11 cellular contexts compared by ENCODE assay signal in genomic region chr1:198959032-198959431, GRCh38.
"Had no signal": no experiment of that assay in that cellular context is flagged by ENCODE, and none has a peak within 500 bp of the region (broad histone marks: within the 10 kb centered on the region; RNA-seq: fewer than 3 reads in every experiment).

No MANE protein-coding gene starts in this region.

- H3K4me3 ChIP-seq: colonic mucosa, neural progenitor cell had no signal

- ATAC-seq: esophagus mucosa; stimulated activated naive CD8-positive, alpha-beta T cell treated with anti-CD3 and anti-CD28 coated beads, Interleukin-15, amount 100 ng/mL, for 72 hours had no signal

- H3K36me3 Mint-ChIP-seq: neural progenitor cell, type B pancreatic cell had no signal

- H3K4me3 Mint-ChIP-seq: neural progenitor cell, type B pancreatic cell had no signal

- H3K4me1 Mint-ChIP-seq: neural progenitor cell had no signal

- H2AFZ ChIP-seq: neural progenitor cell had no signal

- H3K9me3 ChIP-seq: colonic mucosa had no signal

- H3K27me3 Mint-ChIP-seq: stimulated activated naive CD8-positive, alpha-beta T cell treated with anti-CD3 and anti-CD28 coated beads, Interleukin-15, amount 100 ng/mL, for 72 hours; type B pancreatic cell had no signal

- H3K9ac ChIP-seq: neural progenitor cell had no signal

- H3K36me3 ChIP-seq: colonic mucosa, neural progenitor cell had no signal

- H3K27ac Mint-ChIP-seq: neural progenitor cell, type B pancreatic cell had no signal

- H3K4me1 ChIP-seq: colonic mucosa, neural progenitor cell had no signal

- H3K4me2 ChIP-seq: neural progenitor cell had no signal

- H3K27ac ChIP-seq: colonic mucosa, neural progenitor cell had no signal

- H3K27me3 ChIP-seq: colonic mucosa, neural progenitor cell had no signal

- DNase-seq: activated CD4-positive, CD25-positive, alpha-beta regulatory T cell; activated CD8-positive, alpha-beta memory T cell treated with anti-CD3 and anti-CD28 coated beads for 24 hours; activated gamma-delta T cell treated with Interleukin-2 at 50 U/mL for 16 hours; colonic mucosa; midbrain; SIG-M5; stimulated activated CD4-positive, alpha-beta T cell treated with anti-CD3 and anti-CD28 coated beads, Interleukin-1b, Interleukin-23, amount 100 ng/mL, for 48 hours; stimulated activated naive CD8-positive, alpha-beta T cell treated with anti-CD3 and anti-CD28 coated beads, Interleukin-15, amount 100 ng/mL, for 72 hours had no signal
